ENCODE assay signal across 25 cellular contexts in genomic region chr1:243363832-243364231, GRCh38.
"Had no signal": no experiment of that assay in that cellular context is flagged by ENCODE, and none has a peak within 500 bp of the region (broad histone marks: within the 10 kb centered on the region; RNA-seq: fewer than 3 reads in every experiment).

No MANE protein-coding gene starts in this region.

- DNase-seq: activated CD4-positive, alpha-beta T cell treated with anti-CD3 and anti-CD28 coated beads for 36 hours; activated CD4-positive, alpha-beta T cell treated with anti-CD3 and anti-CD28 coated beads, Interleukin-2, amount 50 U/mL, for 4 hours; activated CD8-positive, alpha-beta memory T cell treated with anti-CD3 and anti-CD28 coated beads for 24 hours; activated CD8-positive, alpha-beta memory T cell treated with anti-CD3 and anti-CD28 coated beads, Interleukin-2, amount 50 U/mL, for 4 hours; activated naive CD4-positive, alpha-beta T cell; activated T-cell treated with anti-CD3 and anti-CD28 coated beads, Interleukin-2, amount 50 U/mL, for 24 hours; adrenal gland; brain microvascular endothelial cell; caudate nucleus; dermis blood vessel endothelial cell; effector memory CD4-positive, alpha-beta T cell; glutamatergic neuron; hippocampal formation; left ventricle myocardium inferior; naive thymus-derived CD4-positive, alpha-beta T cell; occipital lobe; stimulated activated CD4-positive, alpha-beta T cell treated with anti-CD3 and anti-CD28 coated beads, Interleukin-2, amount 100 ng/mL, for 24 hours; testis; trophoblast cell had no signal

- ATAC-seq: activated CD4-positive, alpha-beta T cell treated with anti-CD3 and anti-CD28 coated beads for 36 hours; activated T-helper 17 cell treated with anti-CD3 and anti-CD28 coated beads, Interleukin-2, amount 50 U/mL, for 72 hours; naive thymus-derived CD4-positive, alpha-beta T cell; sciatic nerve; stimulated activated effector memory CD8-positive, alpha-beta T cell treated with anti-CD3 and anti-CD28 coated beads, Interleukin-12 subunit alpha, Interleukin-12 subunit beta, amount 100 ng/mL, for 72 hours; WTC11 had no signal

- H3K4me1 Mint-ChIP-seq: activated CD4-positive, alpha-beta T cell treated with anti-CD3 and anti-CD28 coated beads for 36 hours; activated T-helper 17 cell treated with anti-CD3 and anti-CD28 coated beads, Interleukin-2, amount 50 U/mL, for 72 hours; neural crest cell; stimulated activated effector memory CD8-positive, alpha-beta T cell treated with anti-CD3 and anti-CD28 coated beads, Interleukin-12 subunit alpha, Interleukin-12 subunit beta, amount 100 ng/mL, for 72 hours; WTC11 had no signal

- H3K36me3 Mint-ChIP-seq: stimulated activated effector memory CD8-positive, alpha-beta T cell treated with anti-CD3 and anti-CD28 coated beads, Interleukin-12 subunit alpha, Interleukin-12 subunit beta, amount 100 ng/mL, for 72 hours; WTC11 had no signal

- H3K9me3 Mint-ChIP-seq: activated T-cell treated with anti-CD3 and anti-CD28 coated beads, Interleukin-2, amount 50 U/mL, for 24 hours; activated T-helper 17 cell treated with anti-CD3 and anti-CD28 coated beads, Interleukin-2, amount 50 U/mL, for 72 hours; naive thymus-derived CD4-positive, alpha-beta T cell; neural crest cell; stimulated activated effector memory CD8-positive, alpha-beta T cell treated with anti-CD3 and anti-CD28 coated beads, Interleukin-12 subunit alpha, Interleukin-12 subunit beta, amount 100 ng/mL, for 72 hours; WTC11 had no signal

- H3K27ac Mint-ChIP-seq: activated CD4-positive, alpha-beta T cell treated with anti-CD3 and anti-CD28 coated beads for 36 hours; activated naive CD8-positive, alpha-beta T cell; activated T-cell treated with anti-CD3 and anti-CD28 coated beads, Interleukin-2, amount 50 U/mL, for 24 hours; activated T-helper 17 cell treated with anti-CD3 and anti-CD28 coated beads, Interleukin-2, amount 50 U/mL, for 72 hours; naive thymus-derived CD4-positive, alpha-beta T cell; stimulated activated effector memory CD8-positive, alpha-beta T cell treated with anti-CD3 and anti-CD28 coated beads, Interleukin-12 subunit alpha, Interleukin-12 subunit beta, amount 100 ng/mL, for 72 hours; WTC11 had no signal

- H3K27me3 Mint-ChIP-seq: activated CD4-positive, alpha-beta T cell treated with anti-CD3 and anti-CD28 coated beads for 36 hours; activated naive CD8-positive, alpha-beta T cell; activated T-cell treated with anti-CD3 and anti-CD28 coated beads, Interleukin-2, amount 50 U/mL, for 24 hours; activated T-helper 17 cell treated with anti-CD3 and anti-CD28 coated beads, Interleukin-2, amount 50 U/mL, for 72 hours; naive thymus-derived CD4-positive, alpha-beta T cell had no signal

- H3K4me3 Mint-ChIP-seq: activated CD4-positive, alpha-beta T cell treated with anti-CD3 and anti-CD28 coated beads for 36 hours; activated naive CD8-positive, alpha-beta T cell; activated T-cell treated with anti-CD3 and anti-CD28 coated beads, Interleukin-2, amount 50 U/mL, for 24 hours; activated T-helper 17 cell treated with anti-CD3 and anti-CD28 coated beads, Interleukin-2, amount 50 U/mL, for 72 hours; naive thymus-derived CD4-positive, alpha-beta T cell; neural crest cell; stimulated activated effector memory CD8-positive, alpha-beta T cell treated with anti-CD3 and anti-CD28 coated beads, Interleukin-12 subunit alpha, Interleukin-12 subunit beta, amount 100 ng/mL, for 72 hours; WTC11 had no signal
